2 cellular contexts compared by ENCODE assay signal in the genomic region with DNA sequence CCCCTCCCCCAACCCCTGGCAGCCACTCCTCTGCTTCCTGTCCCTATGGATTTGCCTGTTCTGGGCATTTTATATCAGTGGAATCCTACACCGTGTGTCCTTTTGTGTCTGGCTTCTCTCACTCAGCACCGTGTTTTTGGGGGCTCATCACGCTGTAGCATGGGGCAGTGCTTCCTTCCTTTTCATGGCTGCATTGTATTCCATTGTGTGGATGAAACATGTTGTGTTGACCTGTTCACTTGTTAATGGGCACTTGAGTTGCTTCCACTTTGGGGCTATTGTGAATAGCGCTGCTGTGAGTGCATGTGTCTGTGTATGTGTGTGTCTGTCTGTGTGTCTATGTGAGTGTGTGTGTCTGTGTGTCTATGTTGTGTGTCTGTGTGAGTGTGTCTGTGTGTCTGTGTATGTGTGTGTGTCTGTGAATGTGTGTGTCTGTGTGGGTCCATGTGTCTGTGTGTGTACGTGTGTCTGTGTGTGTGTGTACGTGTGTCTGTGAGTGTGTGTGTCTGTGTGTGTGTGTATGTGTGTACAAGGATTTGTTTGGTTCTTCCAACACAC.
TF ChIP-seq lines count a peak whose summit lies in the region.

No MANE protein-coding gene starts in this region.

TF ChIP-seq in HepG2, 621 proteins besides CTCF, POLR2A, EP300 and RAD21:
- TF ChIP-seq, protein P1, sequence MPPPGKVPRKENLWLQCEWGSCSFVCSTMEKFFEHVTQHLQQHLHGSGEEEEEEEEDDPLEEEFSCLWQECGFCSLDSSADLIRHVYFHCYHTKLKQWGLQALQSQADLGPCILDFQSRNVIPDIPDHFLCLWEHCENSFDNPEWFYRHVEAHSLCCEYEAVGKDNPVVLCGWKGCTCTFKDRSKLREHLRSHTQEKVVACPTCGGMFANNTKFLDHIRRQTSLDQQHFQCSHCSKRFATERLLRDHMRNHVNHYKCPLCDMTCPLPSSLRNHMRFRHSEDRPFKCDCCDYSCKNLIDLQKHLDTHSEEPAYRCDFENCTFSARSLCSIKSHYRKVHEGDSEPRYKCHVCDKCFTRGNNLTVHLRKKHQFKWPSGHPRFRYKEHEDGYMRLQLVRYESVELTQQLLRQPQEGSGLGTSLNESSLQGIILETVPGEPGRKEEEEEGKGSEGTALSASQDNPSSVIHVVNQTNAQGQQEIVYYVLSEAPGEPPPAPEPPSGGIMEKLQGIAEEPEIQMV (CRISPR knock-in tag; IDR thresholded peaks at IDR 0.05; ENCODE audit: low read depth): no peak
- TF ChIP-seq ZNF230 (CRISPR knock-in tag; IDR thresholded peaks at IDR 0.05): no peak
- 0 out of 2 replicates have a peak, but pooled peaks have one; percentile 17 for TF ChIP-seq FOXP1 (IDR thresholded peaks at IDR 0.05)
- TF ChIP-seq FOXP1 (CRISPR knock-in tag; IDR thresholded peaks at IDR 0.05): no peak
- TF ChIP-seq ZMYM3 (CRISPR knock-in tag; IDR thresholded peaks at IDR 0.05): peak; percentile 32; the same call in 1 of the 2 replicates
- no peak for TF ChIP-seq RXRB (CRISPR knock-in tag; IDR thresholded peaks at IDR 0.05; ENCODE audit: borderline replicate concordance)
- no peak for TF ChIP-seq ZIK1 (CRISPR knock-in tag; IDR thresholded peaks at IDR 0.05; ENCODE audit: borderline replicate concordance, low read depth)
- TF ChIP-seq EHMT2 (IDR thresholded peaks at IDR 0.05; ENCODE audit: borderline replicate concordance, low read depth, low read length): no peak
- TF ChIP-seq, protein P2, sequence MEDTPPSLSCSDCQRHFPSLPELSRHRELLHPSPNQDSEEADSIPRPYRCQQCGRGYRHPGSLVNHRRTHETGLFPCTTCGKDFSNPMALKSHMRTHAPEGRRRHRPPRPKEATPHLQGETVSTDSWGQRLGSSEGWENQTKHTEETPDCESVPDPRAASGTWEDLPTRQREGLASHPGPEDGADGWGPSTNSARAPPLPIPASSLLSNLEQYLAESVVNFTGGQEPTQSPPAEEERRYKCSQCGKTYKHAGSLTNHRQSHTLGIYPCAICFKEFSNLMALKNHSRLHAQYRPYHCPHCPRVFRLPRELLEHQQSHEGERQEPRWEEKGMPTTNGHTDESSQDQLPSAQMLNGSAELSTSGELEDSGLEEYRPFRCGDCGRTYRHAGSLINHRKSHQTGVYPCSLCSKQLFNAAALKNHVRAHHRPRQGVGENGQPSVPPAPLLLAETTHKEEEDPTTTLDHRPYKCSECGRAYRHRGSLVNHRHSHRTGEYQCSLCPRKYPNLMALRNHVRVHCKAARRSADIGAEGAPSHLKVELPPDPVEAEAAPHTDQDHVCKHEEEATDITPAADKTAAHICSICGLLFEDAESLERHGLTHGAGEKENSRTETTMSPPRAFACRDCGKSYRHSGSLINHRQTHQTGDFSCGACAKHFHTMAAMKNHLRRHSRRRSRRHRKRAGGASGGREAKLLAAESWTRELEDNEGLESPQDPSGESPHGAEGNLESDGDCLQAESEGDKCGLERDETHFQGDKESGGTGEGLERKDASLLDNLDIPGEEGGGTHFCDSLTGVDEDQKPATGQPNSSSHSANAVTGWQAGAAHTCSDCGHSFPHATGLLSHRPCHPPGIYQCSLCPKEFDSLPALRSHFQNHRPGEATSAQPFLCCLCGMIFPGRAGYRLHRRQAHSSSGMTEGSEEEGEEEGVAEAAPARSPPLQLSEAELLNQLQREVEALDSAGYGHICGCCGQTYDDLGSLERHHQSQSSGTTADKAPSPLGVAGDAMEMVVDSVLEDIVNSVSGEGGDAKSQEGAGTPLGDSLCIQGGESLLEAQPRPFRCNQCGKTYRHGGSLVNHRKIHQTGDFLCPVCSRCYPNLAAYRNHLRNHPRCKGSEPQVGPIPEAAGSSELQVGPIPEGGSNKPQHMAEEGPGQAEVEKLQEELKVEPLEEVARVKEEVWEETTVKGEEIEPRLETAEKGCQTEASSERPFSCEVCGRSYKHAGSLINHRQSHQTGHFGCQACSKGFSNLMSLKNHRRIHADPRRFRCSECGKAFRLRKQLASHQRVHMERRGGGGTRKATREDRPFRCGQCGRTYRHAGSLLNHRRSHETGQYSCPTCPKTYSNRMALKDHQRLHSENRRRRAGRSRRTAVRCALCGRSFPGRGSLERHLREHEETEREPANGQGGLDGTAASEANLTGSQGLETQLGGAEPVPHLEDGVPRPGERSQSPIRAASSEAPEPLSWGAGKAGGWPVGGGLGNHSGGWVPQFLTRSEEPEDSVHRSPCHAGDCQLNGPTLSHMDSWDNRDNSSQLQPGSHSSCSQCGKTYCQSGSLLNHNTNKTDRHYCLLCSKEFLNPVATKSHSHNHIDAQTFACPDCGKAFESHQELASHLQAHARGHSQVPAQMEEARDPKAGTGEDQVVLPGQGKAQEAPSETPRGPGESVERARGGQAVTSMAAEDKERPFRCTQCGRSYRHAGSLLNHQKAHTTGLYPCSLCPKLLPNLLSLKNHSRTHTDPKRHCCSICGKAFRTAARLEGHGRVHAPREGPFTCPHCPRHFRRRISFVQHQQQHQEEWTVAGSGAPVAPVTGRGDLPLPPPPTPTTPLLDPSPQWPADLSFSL (CRISPR knock-in tag; IDR thresholded peaks at IDR 0.05): peak; percentile 86; the same call in 1 of the 2 replicates
- TF ChIP-seq ZNF607 (CRISPR knock-in tag; IDR thresholded peaks at IDR 0.05; ENCODE audit: borderline replicate concordance): no peak

TF ChIP-seq in K562, 482 proteins besides CTCF, POLR2A, EP300 and RAD21:
- peak; percentile 49 for TF ChIP-seq PHF20 (IDR thresholded peaks at IDR 0.05; ENCODE audit: partially characterized antibody)
- peak; percentile 54 for TF ChIP-seq RBM25 (IDR thresholded peaks at IDR 0.05; ENCODE audit: low read depth, low read length, severe bottlenecking)
- TF ChIP-seq, protein P3, sequence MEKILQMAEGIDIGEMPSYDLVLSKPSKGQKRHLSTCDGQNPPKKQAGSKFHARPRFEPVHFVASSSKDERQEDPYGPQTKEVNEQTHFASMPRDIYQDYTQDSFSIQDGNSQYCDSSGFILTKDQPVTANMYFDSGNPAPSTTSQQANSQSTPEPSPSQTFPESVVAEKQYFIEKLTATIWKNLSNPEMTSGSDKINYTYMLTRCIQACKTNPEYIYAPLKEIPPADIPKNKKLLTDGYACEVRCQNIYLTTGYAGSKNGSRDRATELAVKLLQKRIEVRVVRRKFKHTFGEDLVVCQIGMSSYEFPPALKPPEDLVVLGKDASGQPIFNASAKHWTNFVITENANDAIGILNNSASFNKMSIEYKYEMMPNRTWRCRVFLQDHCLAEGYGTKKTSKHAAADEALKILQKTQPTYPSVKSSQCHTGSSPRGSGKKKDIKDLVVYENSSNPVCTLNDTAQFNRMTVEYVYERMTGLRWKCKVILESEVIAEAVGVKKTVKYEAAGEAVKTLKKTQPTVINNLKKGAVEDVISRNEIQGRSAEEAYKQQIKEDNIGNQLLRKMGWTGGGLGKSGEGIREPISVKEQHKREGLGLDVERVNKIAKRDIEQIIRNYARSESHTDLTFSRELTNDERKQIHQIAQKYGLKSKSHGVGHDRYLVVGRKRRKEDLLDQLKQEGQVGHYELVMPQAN (IDR thresholded peaks at IDR 0.05; ENCODE audit: borderline replicate concordance): 0 out of 2 replicates have a peak, but pooled peaks have one; percentile 32
- TF ChIP-seq SIRT6 (IDR thresholded peaks at IDR 0.05; ENCODE audit: low read depth, low read length): no peak
- TF ChIP-seq, protein P4, sequence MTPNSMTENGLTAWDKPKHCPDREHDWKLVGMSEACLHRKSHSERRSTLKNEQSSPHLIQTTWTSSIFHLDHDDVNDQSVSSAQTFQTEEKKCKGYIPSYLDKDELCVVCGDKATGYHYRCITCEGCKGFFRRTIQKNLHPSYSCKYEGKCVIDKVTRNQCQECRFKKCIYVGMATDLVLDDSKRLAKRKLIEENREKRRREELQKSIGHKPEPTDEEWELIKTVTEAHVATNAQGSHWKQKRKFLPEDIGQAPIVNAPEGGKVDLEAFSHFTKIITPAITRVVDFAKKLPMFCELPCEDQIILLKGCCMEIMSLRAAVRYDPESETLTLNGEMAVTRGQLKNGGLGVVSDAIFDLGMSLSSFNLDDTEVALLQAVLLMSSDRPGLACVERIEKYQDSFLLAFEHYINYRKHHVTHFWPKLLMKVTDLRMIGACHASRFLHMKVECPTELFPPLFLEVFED (CRISPR knock-in tag; conservative IDR thresholded peaks at IDR 0.05): 0 out of 2 replicates have a peak, but pooled peaks have one; percentile 10
- TF ChIP-seq HDAC1 (IDR thresholded peaks at IDR 0.05): peak in 1 of 2 experiments; percentile 45; a peak in 1 of 4 replicates
- TF ChIP-seq ARNT (IDR thresholded peaks at IDR 0.05): 0 out of 4 replicates have a peak, but pooled peaks of 1 of the 2 experiments have one; percentile 41
- TF ChIP-seq SMARCA5 (IDR thresholded peaks at IDR 0.05): peak; percentile 86; the same call in 1 of the 2 replicates
- TF ChIP-seq GATAD2B (IDR thresholded peaks at IDR 0.05; ENCODE audit: borderline replicate concordance): no peak
- peak; percentile 50; the same call in 1 of the 2 replicates for TF ChIP-seq ADNP (tag; IDR thresholded peaks at IDR 0.05)
- peak; percentile 100 for TF ChIP-seq ZNF146 (CRISPR knock-in tag; IDR thresholded peaks at IDR 0.05; ENCODE audit: unreplicated experiment)
- 0 out of 2 replicates have a peak, but pooled peaks have one; percentile 6 for TF ChIP-seq ARID1B (IDR thresholded peaks at IDR 0.05)
- TF ChIP-seq, protein P5, sequence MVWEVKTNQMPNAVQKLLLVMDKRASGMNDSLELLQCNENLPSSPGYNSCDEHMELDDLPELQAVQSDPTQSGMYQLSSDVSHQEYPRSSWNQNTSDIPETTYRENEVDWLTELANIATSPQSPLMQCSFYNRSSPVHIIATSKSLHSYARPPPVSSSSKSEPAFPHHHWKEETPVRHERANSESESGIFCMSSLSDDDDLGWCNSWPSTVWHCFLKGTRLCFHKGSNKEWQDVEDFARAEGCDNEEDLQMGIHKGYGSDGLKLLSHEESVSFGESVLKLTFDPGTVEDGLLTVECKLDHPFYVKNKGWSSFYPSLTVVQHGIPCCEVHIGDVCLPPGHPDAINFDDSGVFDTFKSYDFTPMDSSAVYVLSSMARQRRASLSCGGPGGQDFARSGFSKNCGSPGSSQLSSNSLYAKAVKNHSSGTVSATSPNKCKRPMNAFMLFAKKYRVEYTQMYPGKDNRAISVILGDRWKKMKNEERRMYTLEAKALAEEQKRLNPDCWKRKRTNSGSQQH (CRISPR knock-in tag; IDR thresholded peaks at IDR 0.05): 0 out of 2 replicates have a peak, but pooled peaks have one; percentile 9
- no peak for TF ChIP-seq CCAR2 (IDR thresholded peaks at IDR 0.05; ENCODE audit: low read depth, low read length)
- TF ChIP-seq KLF10 (CRISPR knock-in tag; IDR thresholded peaks at IDR 0.05): no peak
- peak; percentile 71; the same call in 1 of the 2 replicates for TF ChIP-seq OTX1 (CRISPR knock-in tag; IDR thresholded peaks at IDR 0.05)
- TF ChIP-seq KDM1A (IDR thresholded peaks at IDR 0.05): peak; percentile 60 to 84
- TF ChIP-seq BCOR (IDR thresholded peaks at IDR 0.05): peak; percentile 92
- peak; percentile 92; the same call in 1 of the 2 replicates for TF ChIP-seq HDGF (IDR thresholded peaks at IDR 0.05)
- TF ChIP-seq MECOM (CRISPR knock-in tag; IDR thresholded peaks at IDR 0.05): no peak
- TF ChIP-seq TRIM24 (IDR thresholded peaks at IDR 0.05): peak in 1 of 2 experiments; percentile 17; a peak in 1 of 4 replicates
- TF ChIP-seq LARP7 (IDR thresholded peaks at IDR 0.05): peak; percentile 76; the same call in 1 of the 2 replicates
- TF ChIP-seq HDAC2 (IDR thresholded peaks at IDR 0.05): 0 out of 2 replicates have a peak, but pooled peaks have one; percentile 25
